ENCODE assay signal across 18 cellular contexts in genomic region chr5:107026098-107026497, GRCh38.
"Had no signal": no experiment of that assay in that cellular context is flagged by ENCODE, and none has a peak within 500 bp of the region (broad histone marks: within the 10 kb centered on the region; RNA-seq: fewer than 3 reads in every experiment).

No MANE protein-coding gene starts in this region.

- ATAC-seq: left colon; psoas muscle; sciatic nerve; stimulated activated naive CD8-positive, alpha-beta T cell treated with anti-CD3 and anti-CD28 coated beads, Interleukin-15, Interleukin-2, amounts not matched to agents 100 U/mL and 50 U/mL, for 24 hours; T-cell had no signal

- DNase-seq: activated CD4-positive, alpha-beta T cell treated with anti-CD3 and anti-CD28 coated beads for 1 hour; activated CD4-positive, alpha-beta T cell treated with anti-CD3 and anti-CD28 coated beads, Interleukin-2, amount 50 U/mL, for 4 hours; activated naive CD4-positive, alpha-beta T cell treated with anti-CD3 and anti-CD28 coated beads, Interleukin-2, amount 50 U/mL, for 16 hours; adrenal gland; endodermal cell; erythroblast; left colon; naive B cell; psoas muscle; stimulated activated naive CD8-positive, alpha-beta T cell treated with anti-CD3 and anti-CD28 coated beads, Interleukin-15, Interleukin-2, amounts not matched to agents 100 U/mL and 50 U/mL, for 24 hours; T-cell; T-helper 9 cell; upper lobe of left lung had no signal

- H3K79me2 ChIP-seq: hepatocyte had no signal

- H3K4me1 ChIP-seq: adrenal gland, neural progenitor cell, psoas muscle, suprapubic skin, upper lobe of left lung had no signal

- H3K27me3 ChIP-seq: adrenal gland, cardiac muscle cell, hepatocyte, neural progenitor cell, suprapubic skin, upper lobe of left lung had no signal

- H3K4me2 ChIP-seq: hepatocyte, neural progenitor cell had no signal

- H3K36me3 ChIP-seq: adrenal gland, cardiac muscle cell, neural progenitor cell, suprapubic skin, upper lobe of left lung had no signal

- H3K4me3 ChIP-seq: adrenal gland, cardiac muscle cell, hepatocyte, neural progenitor cell, psoas muscle, suprapubic skin, upper lobe of left lung had no signal

- H3K27ac ChIP-seq: adrenal gland, cardiac muscle cell, hepatocyte, neural progenitor cell, psoas muscle, suprapubic skin, upper lobe of left lung had no signal

- H3K9ac ChIP-seq: neural progenitor cell had no signal
